In genomic region chr22:37623075-37624016, GRCh38 we compare ENCODE assay signal across 9 cellular contexts. TPM values are rescaled to one million over a fixed set of nuclear protein-coding genes. Genes with fewer than 3 reads are reported as not detected.
DNase-seq lines count a peak whose midpoint lies in the region; ATAC-seq and TF ChIP-seq lines count a peak whose summit lies in the region.
"Had no signal": no experiment of that assay in that cellular context is flagged by ENCODE, and none has a peak within 500 bp of the region (broad histone marks: within the 10 kb centered on the region; RNA-seq: fewer than 3 reads in every experiment).

No MANE protein-coding gene starts in this region.

- no peak overlapping the region for H3K9ac ChIP-seq in SK-N-SH

- TF ChIP-seq EP300 in SK-N-SH (IDR thresholded peaks at IDR 0.05; ENCODE audit: borderline replicate concordance in 1 of 2, low read depth in 1 of 2, low read length in 1 of 2), result no peak
- no peak for TF ChIP-seq EP300 in suprapubic skin (IDR thresholded peaks at IDR 0.05)

- peaks cover 11% of the 10 kb centered on the region for H3F3A ChIP-seq in SK-N-SH (replicated peaks; ENCODE audit: insufficient read depth)

- no peak overlapping the region for H2AFZ ChIP-seq in SK-N-SH (ENCODE audit: low read depth)

- H3K36me3 Mint-ChIP-seq in activated naive CD4-positive, alpha-beta T cell treated with anti-CD3 and anti-CD28 coated beads, Interleukin-2, amount 50 U/mL, for 72 hours, result peaks cover 0 to 5% of the 10 kb centered on the region in 2 donors

- POLR2A ChIA-PET in HEK293 (lab: Yijun Ruan, JAX), result interaction anchor here (1.3 kb wide), 1 partner anchor 11 kb away, joined by 3 read pairs; no protein-coding TSS in a partner anchor
- POLR2A ChIA-PET in SK-N-SH (lab: Yijun Ruan, JAX), result no interaction called here

- H3K4me3 ChIP-seq in HEK293 (ENCODE audit: low read depth, low read length), result no peak overlapping the region
- H3K4me3 ChIP-seq in SK-N-SH (ENCODE audit: low read depth in 2 of 2, low read length in 1 of 2), result no peak overlapping the region
- no peak overlapping the region for H3K4me3 ChIP-seq in cardiac muscle cell
- H3K4me3 ChIP-seq in suprapubic skin, result no peak overlapping the region

- H3K79me2 ChIP-seq in SK-N-SH (ENCODE audit: insufficient read depth), result no peaks in the 10 kb centered on the region

- no peaks in the 10 kb centered on the region for H3K9me3 Mint-ChIP-seq in activated naive CD4-positive, alpha-beta T cell treated with anti-CD3 and anti-CD28 coated beads, Interleukin-2, amount 50 U/mL, for 72 hours

- peak; percentile 82 to 84 for ATAC-seq in activated naive CD4-positive, alpha-beta T cell treated with anti-CD3 and anti-CD28 coated beads, Interleukin-2, amount 50 U/mL, for 72 hours
- ATAC-seq in sciatic nerve (peak; percentile 70), HG03354 (IDR thresholded peaks at IDR 0.05; ENCODE audit: poor library complexity, severe bottlenecking, unreplicated experiment) (no peak)

- peak; percentile 65 for TF ChIP-seq RAD21 in SK-N-SH (IDR thresholded peaks at IDR 0.05; ENCODE audit: low read length)

- DNase-seq in CD1c-positive myeloid dendritic cell (ENCODE audit: extremely low spot score), result peak; percentile 78
- DNase-seq in SK-N-SH, result peak; percentile 94
- DNase-seq in activated naive CD4-positive, alpha-beta T cell treated with anti-CD3 and anti-CD28 coated beads, Interleukin-2, amount 50 U/mL, for 72 hours (ENCODE audit: low spot score in 2 of 2), result peak in 1 of 2 donors; percentile 78
- DNase-seq in cardiac muscle cell (ENCODE audit: low read depth in 1 of 2, low spot score in 1 of 2), result peak; percentile 68 to 78
- DNase-seq in sciatic nerve (ENCODE audit: low spot score), result no peak
- no peak for DNase-seq in suprapubic skin (ENCODE audit: low spot score in 2 of 2)

- H3K9me2 ChIP-seq in SK-N-SH, result no peaks in the 10 kb centered on the region

- WGBS in SK-N-SH (ENCODE audit: low lambda C conversion rate), result 41% methylated on average over 7 of the region's 22 CpGs
- WGBS in suprapubic skin, result 50% methylated on average over 17 of the region's 22 CpGs

- intact Hi-C loops in sciatic nerve (cut with DNase I), result no loop called here

- H3K9me3 ChIP-seq in HEK293 (ENCODE audit: control insufficient read depth, insufficient read depth, low read depth, low read length) (no peaks in the 10 kb centered on the region), SK-N-SH (no peaks in the 10 kb centered on the region), cardiac muscle cell (ENCODE audit: low read depth) (no peaks in the 10 kb centered on the region), suprapubic skin (no peaks in the 10 kb centered on the region)

- peak overlapping the region; percentile 88 to 93 for H3K27ac Mint-ChIP-seq in activated naive CD4-positive, alpha-beta T cell treated with anti-CD3 and anti-CD28 coated beads, Interleukin-2, amount 50 U/mL, for 72 hours

- H3K4me1 ChIP-seq in HEK293 (ENCODE audit: control insufficient read depth, insufficient read depth, low read length) (no peaks in the 10 kb centered on the region), SK-N-SH (ENCODE audit: control insufficient read depth in 1 of 2, insufficient read depth in 2 of 2, low read depth in 1 of 2, low read length in 1 of 2) (peaks cover 0 to 4% of the 10 kb centered on the region in 2 experiments; a peak in 1 of 4 replicates), cardiac muscle cell (ENCODE audit: low read depth) (peaks cover 4% of the 10 kb centered on the region), suprapubic skin (peaks cover 45% of the 10 kb centered on the region)

- no peaks in the 10 kb centered on the region for H4K20me1 ChIP-seq in SK-N-SH (ENCODE audit: insufficient read depth)

- H3K4me2 ChIP-seq in SK-N-SH, result no peak overlapping the region

- CTCF ChIA-PET in HEK293 (lab: Yijun Ruan, JAX), result interaction anchor here (0.6 to 3.5 kb wide), 17 partner anchors 9 to 314 kb away, joined by 3 to 20 read pairs (median 4); no protein-coding TSS in a partner anchor
- CTCF ChIA-PET in SK-N-SH (lab: Yijun Ruan, JAX), result interaction anchor here (0.7 to 34.3 kb wide), 13 partner anchors 9 to 140 kb away, joined by 3 to 898 read pairs (median 4); partner anchors contain the start of genes GGA1, LGALS1, NOL12 and PDXP

- H3K27ac ChIP-seq in HEK293 (ENCODE audit: extremely low read depth, low read depth, low read length) (no peak overlapping the region), SK-N-SH (ENCODE audit: low read depth in 2 of 2, low read length in 1 of 2) (peak overlapping the region in 1 of 2 experiments; percentile 56; a peak in 1 of 4 replicates), cardiac muscle cell (no peak overlapping the region), suprapubic skin (no peak overlapping the region)

- TF ChIP-seq POLR2A in suprapubic skin (IDR thresholded peaks at IDR 0.05), result no peak

- H3K27me3 ChIP-seq in SK-N-SH (ENCODE audit: insufficient read depth), result no peaks in the 10 kb centered on the region
- H3K27me3 ChIP-seq in cardiac muscle cell, result no peaks in the 10 kb centered on the region
- H3K27me3 ChIP-seq in suprapubic skin, result no peaks in the 10 kb centered on the region

- peak; percentile 38; the same call in 1 of the 2 replicates for TF ChIP-seq CTCF in HEK293 (tag by site-specific recombination; IDR thresholded peaks at IDR 0.05)
- peak; percentile 89 for TF ChIP-seq CTCF in SK-N-SH (IDR thresholded peaks at IDR 0.05)
- TF ChIP-seq CTCF in cardiac muscle cell (IDR thresholded peaks at IDR 0.05; ENCODE audit: low read depth, low read length), result peak; percentile 75
- TF ChIP-seq CTCF in suprapubic skin (IDR thresholded peaks at IDR 0.05), result peak in 1 of 2 donors; percentile 92

- H3K36me3 ChIP-seq in HEK293 (ENCODE audit: control insufficient read depth in 2 of 2, insufficient read depth in 1 of 2, low read length in 2 of 2) (peaks cover 15 to 83% of the 10 kb centered on the region in 2 experiments; a peak in 2 of 3 replicates), SK-N-SH (replicated peaks in 1 of 2; ENCODE audit: control insufficient read depth in 1 of 2, insufficient read depth in 2 of 2, low read length in 1 of 2) (peaks cover 5 to 37% of the 10 kb centered on the region in 2 experiments), cardiac muscle cell (peaks cover 5% of the 10 kb centered on the region), suprapubic skin (peaks cover 44% of the 10 kb centered on the region)

TF ChIP-seq in HEK293, 187 proteins besides CTCF, POLR2A, EP300 and RAD21 (continues in another document):
- peak; percentile 39 for TF ChIP-seq ZNF654 (tag by site-specific recombination; IDR thresholded peaks at IDR 0.05; ENCODE audit: low read depth)
- TF ChIP-seq ZXDB (tag by site-specific recombination; IDR thresholded peaks at IDR 0.05), result 0 out of 2 replicates have a peak, but pooled peaks have one; percentile 29
- TF ChIP-seq ZBTB20 (tag by site-specific recombination; IDR thresholded peaks at IDR 0.05), result peak; percentile 36; the same call in 1 of the 2 replicates

TF ChIP-seq in SK-N-SH, 30 proteins besides CTCF, POLR2A, EP300 and RAD21:
- no peak for TF ChIP-seq NRF1 (IDR thresholded peaks at IDR 0.05; ENCODE audit: low read depth, low read length)
- peak; percentile 52 for TF ChIP-seq SMC3 (IDR thresholded peaks at IDR 0.05; ENCODE audit: low read depth, low read length)

RNA-seq across cellular contexts. Expression of gene GGA1, which starts 14.7 kb away (rescaled TPM):
- polyA plus RNA-seq in SK-N-SH (2012; rRNA removed), result 81.1 and 99.4 TPM in 2 replicates
- polyA plus RNA-seq in SK-N-SH (2012; cell fraction: cytosol; rRNA removed), result 26.3 and 38.0 TPM in 2 replicates
- 424 and 495 TPM in 2 replicates for polyA plus RNA-seq in SK-N-SH (2012; cell fraction: nucleus; rRNA removed)
- 10 to 100 TPM; 68.8 to 83.9 TPM for total RNA-seq in activated naive CD4-positive, alpha-beta T cell treated with anti-CD3 and anti-CD28 coated beads, Interleukin-2, amount 50 U/mL, for 72 hours
- total RNA-seq in cardiac muscle cell, result 91.9 and 114 TPM in 2 replicates
- 81.9 and 82.6 TPM in 2 replicates for polyA plus RNA-seq in cardiac muscle cell
- 71.2 TPM for total RNA-seq in sciatic nerve
- total RNA-seq in suprapubic skin, result 100 to 1,000 TPM in 1 of 4 donors, 10 to 100 TPM in 3; 52.8 to 124 (median 65.3) TPM

RNA-seq across cellular contexts. Expression of gene SH3BP1, which starts 16.1 kb away (rescaled TPM):
- polyA plus RNA-seq in SK-N-SH (2012; rRNA removed) (8.6 and 8.9 TPM in 2 replicates), cardiac muscle cell (15.0 and 20.7 TPM in 2 replicates)
- polyA plus RNA-seq in SK-N-SH (2012; cell fraction: cytosol; rRNA removed), result 5.9 and 10.2 TPM in 2 replicates
- polyA plus RNA-seq in SK-N-SH (2012; cell fraction: nucleus; rRNA removed), result 28.2 and 29.7 TPM in 2 replicates
- total RNA-seq in activated naive CD4-positive, alpha-beta T cell treated with anti-CD3 and anti-CD28 coated beads, Interleukin-2, amount 50 U/mL, for 72 hours, result 10 to 100 TPM; 82.9 to 98.5 TPM
- total RNA-seq in cardiac muscle cell (24.3 and 51.9 TPM in 2 replicates), sciatic nerve (10.3 TPM), suprapubic skin (10 to 100 TPM; 57.1 to 60.7 (median 57.7) TPM)

RNA-seq across cellular contexts. Expression of gene PDXP, which starts 35.2 kb away (rescaled TPM):
- polyA plus RNA-seq in SK-N-SH (2012; rRNA removed) (22.5 and 24.5 TPM in 2 replicates), cardiac muscle cell (88.0 and 117 TPM in 2 replicates)
- polyA plus RNA-seq in SK-N-SH (2012; cell fraction: cytosol; rRNA removed), result 13.3 and 20.5 TPM in 2 replicates
- 7.5 and 7.9 TPM in 2 replicates for polyA plus RNA-seq in SK-N-SH (2012; cell fraction: nucleus; rRNA removed)
- total RNA-seq in activated naive CD4-positive, alpha-beta T cell treated with anti-CD3 and anti-CD28 coated beads, Interleukin-2, amount 50 U/mL, for 72 hours, result 10 to 100 TPM; 34.5 to 38.2 TPM
- total RNA-seq in cardiac muscle cell (48.5 and 62.5 TPM in 2 replicates), sciatic nerve (10.0 TPM), suprapubic skin (1 to 10 TPM; 4.2 to 6.1 (median 4.9) TPM)

RNA-seq across cellular contexts. Expression of gene LGALS2, which starts 43.5 kb away (rescaled TPM):
- polyA plus RNA-seq in SK-N-SH (2012; rRNA removed) (not detected in 2 replicates), cardiac muscle cell (not detected in 2 replicates)
- polyA plus RNA-seq in SK-N-SH (2012; cell fraction: cytosol; rRNA removed), result not detected in 2 replicates
- not detected in 2 replicates for polyA plus RNA-seq in SK-N-SH (2012; cell fraction: nucleus; rRNA removed)
- not detected for total RNA-seq in activated naive CD4-positive, alpha-beta T cell treated with anti-CD3 and anti-CD28 coated beads, Interleukin-2, amount 50 U/mL, for 72 hours
- total RNA-seq in cardiac muscle cell (not detected in 2 replicates), sciatic nerve (not detected), suprapubic skin (not detected)
- total RNA-seq: M059J had no signal

RNA-seq across cellular contexts. Expression of gene LGALS1, which starts 52.1 kb away (rescaled TPM):
- 9,680 and 12,045 TPM in 2 replicates for polyA plus RNA-seq in SK-N-SH (2012; rRNA removed)
- 4,725 and 6,471 TPM in 2 replicates for polyA plus RNA-seq in SK-N-SH (2012; cell fraction: cytosol; rRNA removed)
- polyA plus RNA-seq in SK-N-SH (2012; cell fraction: nucleus; rRNA removed), result 4,064 and 4,989 TPM in 2 replicates
- 100 to 1,000 TPM; 362 to 981 TPM for total RNA-seq in activated naive CD4-positive, alpha-beta T cell treated with anti-CD3 and anti-CD28 coated beads, Interleukin-2, amount 50 U/mL, for 72 hours
- total RNA-seq in cardiac muscle cell, result 6.6 and 24.5 TPM in 2 replicates
- polyA plus RNA-seq in cardiac muscle cell, result 8.1 and 37.3 TPM in 2 replicates
- total RNA-seq in sciatic nerve, result 1,269 TPM
- total RNA-seq in suprapubic skin, result 100 to 1,000 TPM; 138 to 277 (median 207) TPM

Comparison
In these comparisons a context has a peak if more than half of its experiments do, and no peak if none do; other contexts are left out.
1. DNase-seq: peak in CD1c-positive myeloid dendritic cell (single experiment), SK-N-SH (single experiment) and cardiac muscle cell (2 of 2); none in sciatic nerve (single experiment) and suprapubic skin (0 of 2).